Comparison of ENCODE assay signal across 20 cellular contexts in the genomic region with DNA sequence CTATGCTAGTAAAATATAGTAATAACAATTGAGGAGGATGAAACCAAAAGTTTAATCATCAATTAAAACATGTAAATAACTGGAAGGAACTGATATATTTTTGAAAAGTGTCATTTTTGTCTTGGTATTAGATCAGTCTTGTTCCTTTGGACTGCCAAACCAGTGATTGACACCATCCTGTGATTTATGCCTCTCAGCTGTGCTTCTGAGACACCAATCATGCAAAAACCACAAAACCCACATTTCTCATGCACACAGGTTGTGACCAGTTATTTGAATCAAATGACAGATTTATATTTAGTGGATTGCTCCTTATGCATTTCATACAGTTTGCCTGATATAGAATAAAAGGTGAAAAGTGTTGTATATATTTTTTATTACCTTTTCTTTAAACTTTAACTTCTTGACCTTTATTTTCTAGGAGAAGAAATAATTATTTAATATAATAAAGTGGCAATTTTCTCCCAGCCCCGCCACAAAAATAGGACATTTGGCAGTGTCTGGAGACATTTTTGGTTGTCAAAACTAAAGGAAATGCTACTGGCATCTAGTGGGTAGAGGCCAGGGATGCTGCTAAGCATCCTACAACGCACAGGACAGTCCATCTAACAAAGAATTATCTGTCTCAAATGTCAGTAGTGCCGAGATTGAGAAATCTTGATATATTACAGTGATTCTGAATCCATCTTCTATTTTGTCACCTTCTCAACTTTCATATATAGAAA.
DNase-seq lines count a peak whose midpoint lies in the region; ATAC-seq and TF ChIP-seq lines count a peak whose summit lies in the region.
"Had no signal": no experiment of that assay in that cellular context is flagged by ENCODE, and none has a peak within 500 bp of the region (broad histone marks: within the 10 kb centered on the region; RNA-seq: fewer than 3 reads in every experiment).

No MANE protein-coding gene starts in this region.

- H3K4me2 ChIP-seq in IMR-90 (ENCODE audit: low read depth, low read length), result no peak overlapping the region

- no peak overlapping the region for H3K9ac ChIP-seq in IMR-90 (ENCODE audit: low read depth, low read length)
- H3K9ac ChIP-seq: GM23248 had no signal

- H2BK15ac ChIP-seq in IMR-90 (ENCODE audit: low read depth, low read length), result no peak overlapping the region

- no peak overlapping the region for H2BK5ac ChIP-seq in IMR-90 (ENCODE audit: low read depth, low read length, poor library complexity, severe bottlenecking)

- H3K9me1 ChIP-seq in IMR-90 (ENCODE audit: insufficient read depth, low read length), result no peaks in the 10 kb centered on the region

- POLR2A ChIA-PET in IMR-90 (lab: Charles Lee; ENCODE audit: unreplicated experiment), result no interaction called here
- POLR2A ChIA-PET in naive thymus-derived CD8-positive, alpha-beta T cell (lab: Charles Lee), result no interaction called here

- peaks cover 0 to 5% (median 0%) of the 10 kb centered on the region in 3 donors for H3K36me3 Mint-ChIP-seq in naive thymus-derived CD8-positive, alpha-beta T cell
- H3K36me3 Mint-ChIP-seq: activated naive CD8-positive, alpha-beta T cell treated with anti-CD3 and anti-CD28 coated beads, Interleukin-2, amount 10 ng/mL, durations not matched to agents 7 days and 5 days had no signal

- no TSS peak for BruUV-seq in IMR-90 (replicated peaks; lab: Mats Ljungman, UMichigan)

- no peak overlapping the region for H4K5ac ChIP-seq in IMR-90 (ENCODE audit: low read depth, low read length)

- H4K8ac ChIP-seq in IMR-90 (ENCODE audit: low read depth in 2 of 2, low read length in 2 of 2), result no peak overlapping the region

- no peak for TF ChIP-seq CTCF in IMR-90 (conservative IDR thresholded peaks at IDR 0.05; ENCODE audit: low read depth, low read length)

- no peaks in the 10 kb centered on the region for H3K36me3 ChIP-seq in IMR-90 (ENCODE audit: control insufficient read depth, insufficient read depth, low read length)
- H3K36me3 ChIP-seq: left lung, tibial nerve had no signal

- intact Hi-C loops in IMR-90 (cut with micrococcal nuclease), result no loop called here

- no peaks in the 10 kb centered on the region for H4K20me1 ChIP-seq in IMR-90 (ENCODE audit: insufficient read depth, low read length)

- peaks cover 0 to 14% (median 3%) of the 10 kb centered on the region in 9 donors for H3K9me3 Mint-ChIP-seq in naive thymus-derived CD8-positive, alpha-beta T cell

- no peak overlapping the region for H2AFZ ChIP-seq in IMR-90 (replicated peaks; ENCODE audit: low read length, poor library complexity)
- H2AFZ ChIP-seq: GM23248 had no signal

- H2BK120ac ChIP-seq in IMR-90 (ENCODE audit: low read depth, low read length), result no peak overlapping the region

- H3K9me3 ChIP-seq in IMR-90 (ENCODE audit: control insufficient read depth, insufficient read depth, low read length), result no peaks in the 10 kb centered on the region
- H3K9me3 ChIP-seq: left lung, tibial nerve had no signal

- no peak overlapping the region for H3K23ac ChIP-seq in IMR-90 (ENCODE audit: low read depth, low read length)

- H3K27me3 ChIP-seq in IMR-90 (ENCODE audit: control insufficient read depth, insufficient read depth, low read length), result no peaks in the 10 kb centered on the region
- H3K27me3 ChIP-seq: left lung, tibial nerve had no signal

- H3K18ac ChIP-seq in IMR-90 (ENCODE audit: low read depth, low read length), result no peak overlapping the region

- no peak for TF ChIP-seq RAD21 in IMR-90 (IDR thresholded peaks at IDR 0.05; ENCODE audit: low read length)

- H3K79me1 ChIP-seq in IMR-90 (ENCODE audit: low read depth in 1 of 2, low read length in 2 of 2), result no peaks in the 10 kb centered on the region

- CTCF ChIA-PET in IMR-90 (lab: Yijun Ruan, JAX), result no interaction called here

- TF ChIP-seq POLR2A in IMR-90 (IDR thresholded peaks at IDR 0.05; ENCODE audit: low read depth, low read length), result no peak

- no peak overlapping the region for H3K4me3 Mint-ChIP-seq in naive thymus-derived CD8-positive, alpha-beta T cell
- H3K4me3 Mint-ChIP-seq: activated naive CD8-positive, alpha-beta T cell treated with anti-CD3 and anti-CD28 coated beads, Interleukin-2, amount 10 ng/mL, durations not matched to agents 7 days and 5 days; stimulated activated naive CD8-positive, alpha-beta T cell treated with anti-CD3 and anti-CD28 coated beads, Interleukin-15, Interleukin-2, amounts not matched to agents 100 ng/mL and 50 ng/mL, for 24 hours had no signal

- H3K4ac ChIP-seq in IMR-90 (ENCODE audit: low read depth, low read length), result no peak overlapping the region

- H3K4me1 ChIP-seq in IMR-90 (ENCODE audit: control insufficient read depth, insufficient read depth, low read length), result no peaks in the 10 kb centered on the region
- H3K4me1 ChIP-seq: left lung, tibial nerve had no signal

- H2AK9ac ChIP-seq in IMR-90 (replicated peaks; ENCODE audit: low read depth, low read length, poor library complexity), result no peak overlapping the region

- no peak overlapping the region; the same call in 1 of the 2 replicates for H2AK5ac ChIP-seq in IMR-90 (ENCODE audit: low read depth, low read length)

- no peak for DNase-seq in IMR-90
- peak; percentile 14 for DNase-seq in astrocyte of the hippocampus (ENCODE audit: low read depth, low spot score)
- DNase-seq in activated CD8-positive, alpha-beta memory T cell treated with anti-CD3 and anti-CD28 coated beads, Interleukin-2, amount 50 U/mL, for 48 hours, result no peak
- no peak for DNase-seq in iPS-NIHi11 (ENCODE audit: low spot score)
- no peak for DNase-seq in RKO (ENCODE audit: low spot score)
- no peak for DNase-seq in naive thymus-derived CD8-positive, alpha-beta T cell
- DNase-seq: activated naive CD8-positive, alpha-beta T cell treated with anti-CD3 and anti-CD28 coated beads, Interleukin-2, amount 10 ng/mL, durations not matched to agents 7 days and 5 days; cortex of kidney; GM23248; head of caudate nucleus; left lung; NCI-H1417; NCI-H510A treated with DMSO at 0.1 percent for 48 hours; SW 1271 had no signal

- H3K27me3 Mint-ChIP-seq in naive thymus-derived CD8-positive, alpha-beta T cell, result peaks cover 0 to 21% (median 7%) of the 10 kb centered on the region in 5 donors
- H3K27me3 Mint-ChIP-seq: activated naive CD8-positive, alpha-beta T cell treated with anti-CD3 and anti-CD28 coated beads, Interleukin-2, amount 10 ng/mL, durations not matched to agents 7 days and 5 days; stimulated activated naive CD8-positive, alpha-beta T cell treated with anti-CD3 and anti-CD28 coated beads, Interleukin-15, Interleukin-2, amounts not matched to agents 100 ng/mL and 50 ng/mL, for 24 hours had no signal

- no peak overlapping the region for H4K91ac ChIP-seq in IMR-90 (ENCODE audit: insufficient read depth, low read depth, low read length)

- no peak overlapping the region for H3K4me3 ChIP-seq in IMR-90 (ENCODE audit: insufficient read depth, low read depth, low read length)
- H3K4me3 ChIP-seq: GM23248, left lung, skin epidermis, tibial nerve had no signal

- dilution Hi-C loops in IMR-90 (cut with HindIII; ENCODE audit: low sequenced_read_pairs, unreplicated experiment), result no loop called here

- H3K4me1 Mint-ChIP-seq in naive thymus-derived CD8-positive, alpha-beta T cell, result no peaks in the 10 kb centered on the region
- H3K4me1 Mint-ChIP-seq: activated naive CD8-positive, alpha-beta T cell treated with anti-CD3 and anti-CD28 coated beads, Interleukin-2, amount 10 ng/mL, durations not matched to agents 7 days and 5 days had no signal

- peak; percentile 72 for ATAC-seq in GM21786 (IDR thresholded peaks at IDR 0.05; ENCODE audit: unreplicated experiment)
- no peak for ATAC-seq in IMR-90 (ENCODE audit: low read depth)
- no peak for ATAC-seq in naive thymus-derived CD8-positive, alpha-beta T cell
- ATAC-seq: left lung, Right ventricle myocardium inferior had no signal

- no peak overlapping the region for H3K27ac Mint-ChIP-seq in naive thymus-derived CD8-positive, alpha-beta T cell
- H3K27ac Mint-ChIP-seq: activated naive CD8-positive, alpha-beta T cell treated with anti-CD3 and anti-CD28 coated beads, Interleukin-2, amount 10 ng/mL, durations not matched to agents 7 days and 5 days; progenitor cell of endocrine pancreas; stimulated activated naive CD8-positive, alpha-beta T cell treated with anti-CD3 and anti-CD28 coated beads, Interleukin-15, Interleukin-2, amounts not matched to agents 100 ng/mL and 50 ng/mL, for 24 hours had no signal

- in situ Hi-C loops in IMR-90 (cut with MboI; ENCODE audit: low sequenced_read_pairs), result no loop called here

- H3K56ac ChIP-seq in IMR-90 (ENCODE audit: extremely low read depth, insufficient read depth, low read length), result no peak overlapping the region

- H3K14ac ChIP-seq in IMR-90 (replicated peaks; ENCODE audit: low read depth, low read length), result 0 out of 2 replicates have a peak overlapping the region, but pooled peaks have one; percentile 40

- H2BK20ac ChIP-seq in IMR-90 (ENCODE audit: low read depth, low read length), result no peak overlapping the region

- no CpG with 5 or more reads among the region's 3 CpGs for WGBS in IMR-90 (ENCODE audit: extremely low coverage in 2 of 2, insufficient read length in 1 of 2), 2 experiments

- no peak overlapping the region for H3K27ac ChIP-seq in IMR-90 (ENCODE audit: insufficient read depth, low read length)
- H3K27ac ChIP-seq: GM23248, left lung, skin epidermis, tibial nerve had no signal

TF ChIP-seq in IMR-90, 13 proteins besides CTCF, POLR2A, EP300 and RAD21 (continues in another document):
- TF ChIP-seq CHD1 (IDR thresholded peaks at IDR 0.05; ENCODE audit: low read depth, low read length) (no peak), FOS (IDR thresholded peaks at IDR 0.05; ENCODE audit: low read depth, low read length) (no peak), RFX5 (IDR thresholded peaks at IDR 0.05; ENCODE audit: low read depth, low read length) (no peak), CEBPB (IDR thresholded peaks at IDR 0.05; ENCODE audit: low read depth, low read length) (no peak), MXI1 (IDR thresholded peaks at IDR 0.05; ENCODE audit: borderline replicate concordance, low read depth, low read length) (no peak), MAFK (IDR thresholded peaks at IDR 0.05; ENCODE audit: low read depth, low read length) (no peak), BHLHE40 (IDR thresholded peaks at IDR 0.05; ENCODE audit: low read depth, low read length) (no peak), ELK1 (IDR thresholded peaks at IDR 0.05; ENCODE audit: borderline replicate concordance, low read depth, low read length) (no peak)
